24 cellular contexts compared by ENCODE assay signal in genomic region chr16:3478242-3478925, GRCh38. TPM values are rescaled to one million over a fixed set of nuclear protein-coding genes. Genes with fewer than 3 reads are reported as not detected.
DNase-seq lines count a peak whose midpoint lies in the region; ATAC-seq, FAIRE-seq and TF ChIP-seq lines count a peak whose summit lies in the region.
"Had no signal": no experiment of that assay in that cellular context is flagged by ENCODE, and none has a peak within 500 bp of the region (broad histone marks: within the 10 kb centered on the region; RNA-seq: fewer than 3 reads in every experiment).

No MANE protein-coding gene starts in this region.

- no peak overlapping the region for H3K4ac ChIP-seq in mesendoderm (ENCODE audit: low read depth, low read length)

- no peak for TF ChIP-seq CTCF in WTC11 (IDR thresholded peaks at IDR 0.05)
- TF ChIP-seq CTCF in psoas muscle (IDR thresholded peaks at IDR 0.05): no peak
- TF ChIP-seq CTCF in MM.1S (IDR thresholded peaks at IDR 0.05; ENCODE audit: low read length): no peak

- H3K4me3 Mint-ChIP-seq in WTC11: no peak overlapping the region
- H3K4me3 Mint-ChIP-seq: brain; natural killer cell treated with Interleukin-12 subunit alpha and Interleukin-12 subunit beta and Interleukin-15 and Interleukin-18, amount 100 ng/mL, for 72 hours; T-helper 1 cell treated with Interleukin-12 subunit alpha and Interleukin-12 subunit beta and Interleukin-4 antibody, amounts not matched to agents 30 μg/mL and 1 μg/mL, for 36 hours had no signal

- H3K27me3 ChIP-seq in H7 (ENCODE audit: control insufficient read depth, insufficient read depth, low read length) (no peaks in the 10 kb centered on the region), mesendoderm (ENCODE audit: insufficient read depth, low read length, poor library complexity) (no peaks in the 10 kb centered on the region), psoas muscle (ENCODE audit: insufficient read depth in 3 of 3, low read length in 2 of 3) (no peaks in the 10 kb centered on the region), MM.1S (replicated peaks; ENCODE audit: insufficient read depth, low read length) (no peaks in the 10 kb centered on the region), small intestine (ENCODE audit: control insufficient read depth in 2 of 2, insufficient read depth in 2 of 2, low read length in 2 of 2) (no peaks in the 10 kb centered on the region)
- H3K27me3 ChIP-seq: adrenal gland, stomach, tibial artery had no signal

- H3K27me3 Mint-ChIP-seq in WTC11 (ENCODE audit: low read depth): no peaks in the 10 kb centered on the region
- H3K27me3 Mint-ChIP-seq: brain; natural killer cell treated with Interleukin-12 subunit alpha and Interleukin-12 subunit beta and Interleukin-15 and Interleukin-18, amount 100 ng/mL, for 72 hours had no signal

- POLR2A ChIA-PET in WTC11 (lab: Charles Lee): no interaction called here

- peak; percentile 19 for DNase-seq in H7
- DNase-seq in WTC11 (ENCODE audit: low spot score): no peak
- peak; percentile 50 for DNase-seq in mesendoderm
- no peak for DNase-seq in psoas muscle
- no peak for DNase-seq in MM.1S
- no peak for DNase-seq in small intestine
- DNase-seq: activated CD4-positive, CD25-positive, alpha-beta regulatory T cell treated with anti-CD3 and anti-CD28 coated beads, Interleukin-2, amount 50 U/mL, for 72 hours; activated CD8-positive, alpha-beta memory T cell treated with anti-CD3 and anti-CD28 coated beads for 24 hours; activated naive CD4-positive, alpha-beta T cell; adrenal gland; C1 segment of cervical spinal cord; Caco-2; NCI-H1436 treated with DMSO at 0.1 percent for 48 hours; NCI-H2107; NCI-H774; RPMI8226; stomach; tibial artery had no signal

- no peak overlapping the region for H3K23ac ChIP-seq in mesendoderm (ENCODE audit: low read length)

- no peaks in the 10 kb centered on the region for H3K9me2 ChIP-seq in MM.1S (replicated peaks; ENCODE audit: insufficient read depth, low read length)

- H2BK15ac ChIP-seq in mesendoderm (replicated peaks; ENCODE audit: low read depth): no peak overlapping the region

- H3K18ac ChIP-seq in mesendoderm (ENCODE audit: low read length): no peak overlapping the region

- H3K36me3 ChIP-seq in H7 (replicated peaks; ENCODE audit: control insufficient read depth, insufficient read depth, low read length) (peaks cover 9% of the 10 kb centered on the region), mesendoderm (ENCODE audit: control insufficient read depth, insufficient read depth, low read length) (peaks cover 9% of the 10 kb centered on the region), psoas muscle (ENCODE audit: insufficient read depth in 1 of 2, low read depth in 1 of 2) (peaks cover 9 to 44% of the 10 kb centered on the region in 2 donors), MM.1S (replicated peaks; ENCODE audit: insufficient read depth, low read length) (no peaks in the 10 kb centered on the region), small intestine (ENCODE audit: control insufficient read depth in 2 of 2, insufficient read depth in 2 of 2, low read length in 2 of 2) (peaks cover 8 to 13% of the 10 kb centered on the region in 2 donors)

- H3K4me2 ChIP-seq in mesendoderm (ENCODE audit: low read length) (no peak overlapping the region), MM.1S (ENCODE audit: low read depth, low read length) (no peak overlapping the region)

- CTCF ChIA-PET in WTC11 (lab: Charles Lee): no interaction called here

- no peak overlapping the region for H2BK5ac ChIP-seq in mesendoderm (ENCODE audit: low read length)

- H3K79me1 ChIP-seq in mesendoderm (ENCODE audit: low read length): peaks cover 19% of the 10 kb centered on the region

- H3K9me3 ChIP-seq in psoas muscle: no peaks in the 10 kb centered on the region
- no peaks in the 10 kb centered on the region for H3K9me3 ChIP-seq in MM.1S (replicated peaks; ENCODE audit: insufficient read depth, low read length)
- H3K9me3 ChIP-seq in small intestine (ENCODE audit: control insufficient read depth, low read depth): no peaks in the 10 kb centered on the region
- H3K9me3 ChIP-seq: adrenal gland, Caco-2, stomach, tibial artery had no signal

- H4K20me1 ChIP-seq in MM.1S (ENCODE audit: insufficient read depth, low read length): no peaks in the 10 kb centered on the region

- intact Hi-C loops in psoas muscle (cut with DNase I): no loop called here

- H3K79me2 ChIP-seq in mesendoderm (ENCODE audit: control insufficient read depth, insufficient read depth, low read length) (peaks cover 9% of the 10 kb centered on the region), MM.1S (ENCODE audit: low read length) (peaks cover 43% of the 10 kb centered on the region)

- H3K4me1 ChIP-seq in mesendoderm (ENCODE audit: control insufficient read depth, low read depth, low read length) (peaks cover 5% of the 10 kb centered on the region), psoas muscle (peaks cover 25% of the 10 kb centered on the region), MM.1S (ENCODE audit: low read length) (no peaks in the 10 kb centered on the region), small intestine (ENCODE audit: control insufficient read depth in 2 of 2, insufficient read depth in 1 of 2, low read depth in 1 of 2, low read length in 1 of 2) (peaks cover 0 to 3% of the 10 kb centered on the region in 2 donors)
- H3K4me1 ChIP-seq: Caco-2 had no signal

- H4K8ac ChIP-seq in mesendoderm (ENCODE audit: low read depth, low read length): no peak overlapping the region

- no peaks in the 10 kb centered on the region for H3K9me3 Mint-ChIP-seq in WTC11
- H3K9me3 Mint-ChIP-seq: brain; natural killer cell treated with Interleukin-12 subunit alpha and Interleukin-12 subunit beta and Interleukin-15 and Interleukin-18, amount 100 ng/mL, for 72 hours; T-helper 1 cell treated with Interleukin-12 subunit alpha and Interleukin-12 subunit beta and Interleukin-4 antibody, amounts not matched to agents 30 μg/mL and 1 μg/mL, for 36 hours had no signal

- peak overlapping the region; percentile 69; the same call in 1 of the 2 replicates for H3K27ac Mint-ChIP-seq in WTC11
- H3K27ac Mint-ChIP-seq: T-helper 1 cell treated with Interleukin-12 subunit alpha and Interleukin-12 subunit beta and Interleukin-4 antibody, amounts not matched to agents 30 μg/mL and 1 μg/mL, for 36 hours had no signal

- H3K4me1 Mint-ChIP-seq in WTC11: peaks cover 10% of the 10 kb centered on the region
- H3K4me1 Mint-ChIP-seq: brain had no signal

- peaks cover 33% of the 10 kb centered on the region for H3K36me3 Mint-ChIP-seq in WTC11

- H3F3A ChIP-seq in MM.1S (ENCODE audit: insufficient read depth, low read length): no peaks in the 10 kb centered on the region

- H2AK5ac ChIP-seq in mesendoderm (ENCODE audit: low read length): no peak overlapping the region

- H4K5ac ChIP-seq in mesendoderm (ENCODE audit: low read length): no peak overlapping the region

- no peak overlapping the region for H3K56ac ChIP-seq in mesendoderm (ENCODE audit: low read length)

- ATAC-seq in WTC11 (no peak), psoas muscle (peak in 3 of 4 donors; percentile 50 to 68 (median 64)), HG02938 (IDR thresholded peaks at IDR 0.05; ENCODE audit: unreplicated experiment) (no peak)
- ATAC-seq: natural killer cell treated with Interleukin-12 subunit alpha and Interleukin-12 subunit beta and Interleukin-15 and Interleukin-18, amount 100 ng/mL, for 72 hours had no signal

- H2BK120ac ChIP-seq in mesendoderm (ENCODE audit: low read depth, low read length): no peak overlapping the region

- no peak for FAIRE-seq in small intestine (lab: Jason Lieb, UNC)

- H3K4me3 ChIP-seq in H7 (ENCODE audit: insufficient read depth, low read depth, low read length): no peak overlapping the region
- no peak overlapping the region for H3K4me3 ChIP-seq in mesendoderm (ENCODE audit: low read length)
- H3K4me3 ChIP-seq in psoas muscle: no peak overlapping the region
- no peak overlapping the region for H3K4me3 ChIP-seq in MM.1S (ENCODE audit: low read length)
- no peak overlapping the region for H3K4me3 ChIP-seq in small intestine (ENCODE audit: low read depth in 1 of 2, low read length in 2 of 2)
- H3K4me3 ChIP-seq: adrenal gland, stomach, tibial artery had no signal

- H3K27ac ChIP-seq in mesendoderm (ENCODE audit: low read depth, low read length) (no peak overlapping the region), psoas muscle (peak overlapping the region; percentile 18), MM.1S (ENCODE audit: low read length) (no peak overlapping the region), small intestine (ENCODE audit: low read depth in 1 of 2, low read length in 1 of 2) (no peak overlapping the region)
- H3K27ac ChIP-seq: adrenal gland, stomach, tibial artery had no signal

- no CpG with 5 or more reads among the region's 11 CpGs for WGBS in mesendoderm (ENCODE audit: extremely low coverage, insufficient coverage, low lambda C conversion rate)
- WGBS in psoas muscle, 3 donors: 37 to 72% (median 44%) methylated on average over 11 of the region's 11 CpGs
- 78 to 86% (median 82%) methylated on average over 11 of the region's 11 CpGs for WGBS in small intestine, 3 donors

- no peak overlapping the region for H3K9ac ChIP-seq in mesendoderm (ENCODE audit: low read length)
- no peak overlapping the region for H3K9ac ChIP-seq in MM.1S (ENCODE audit: low read length)

- H2AFZ ChIP-seq in MM.1S (ENCODE audit: low read length): no peak overlapping the region

RNA-seq across cellular contexts. Expression of gene C16orf90, which starts 16.9 kb away (rescaled TPM):
- not detected in 2 replicates for total RNA-seq in H7 (2014; rRNA removed; shearing (Covaris generic))
- not detected in 3 replicates for total RNA-seq in WTC11 (2021)
- not detected for polyA plus RNA-seq in mesendoderm (2013, experiment 1 of 2)
- polyA plus RNA-seq in mesendoderm (2013, experiment 2 of 2): not detected
- not detected for total RNA-seq in psoas muscle
- not detected for polyA plus RNA-seq in psoas muscle
- not detected for polyA plus RNA-seq in small intestine
- total RNA-seq: adrenal gland; Caco-2; chondrocyte; liver; natural killer cell treated with Interleukin-12 subunit alpha and Interleukin-12 subunit beta and Interleukin-15 and Interleukin-18, amount 100 ng/mL, for 72 hours; stomach had no signal
- polyA plus RNA-seq: adrenal gland, liver, stomach had no signal

RNA-seq across cellular contexts. Expression of gene CLUAP1, which starts 22.4 kb away (rescaled TPM):
- total RNA-seq in H7 (2014; rRNA removed; shearing (Covaris generic)): 8.5 and 11.9 TPM in 2 replicates
- total RNA-seq in WTC11 (2021) (11.1 to 13.7 TPM (median 12.6 TPM) in 3 replicates), psoas muscle (10 to 100 TPM; 16.7 to 19.5 (median 17.9) TPM)
- polyA plus RNA-seq in mesendoderm (2013, experiment 1 of 2): 5.8 TPM
- 5.9 TPM for polyA plus RNA-seq in mesendoderm (2013, experiment 2 of 2)
- polyA plus RNA-seq in psoas muscle (10 to 100 TPM in 1 of 3 donors, 1 to 10 TPM in 2; 7.4 to 17.3 (median 8.2) TPM), small intestine (10 to 100 TPM in 1 of 3 donors, 1 to 10 TPM in 2; 3.6 to 10.6 (median 4.6) TPM)

RNA-seq across cellular contexts. Expression of gene NAA60, which starts 34.9 kb away (rescaled TPM):
- 11.0 and 12.6 TPM in 2 replicates for total RNA-seq in H7 (2014; rRNA removed; shearing (Covaris generic))
- total RNA-seq in WTC11 (2021) (44.8 to 50.3 TPM (median 46.4 TPM) in 3 replicates), psoas muscle (10 to 100 TPM; 17.9 to 20.1 (median 19.0) TPM)
- 68.1 TPM for polyA plus RNA-seq in mesendoderm (2013, experiment 1 of 2)
- 67.0 TPM for polyA plus RNA-seq in mesendoderm (2013, experiment 2 of 2)
- polyA plus RNA-seq in psoas muscle (10 to 100 TPM; 20.9 to 29.3 (median 23.4) TPM), small intestine (100 to 1,000 TPM in 1 of 3 donors, 10 to 100 TPM in 2; 51.2 to 102 (median 69.2) TPM)

RNA-seq across cellular contexts. Expression of gene ZNF597, which starts 35.1 kb away (rescaled TPM):
- total RNA-seq in H7 (2014; rRNA removed; shearing (Covaris generic)): 1.5 and 1.9 TPM in 2 replicates
- 1.3 to 2.2 TPM (median 1.4 TPM) in 3 replicates for total RNA-seq in WTC11 (2021)
- polyA plus RNA-seq in mesendoderm (2013, experiment 1 of 2): 1.5 TPM
- polyA plus RNA-seq in mesendoderm (2013, experiment 2 of 2): 1.3 TPM
- total RNA-seq in psoas muscle: 1 to 10 TPM in 3 of 4 donors, under 1 TPM in 1; 0.79 to 1.3 (median 1.2) TPM
- polyA plus RNA-seq in psoas muscle: 1 to 10 TPM in 1 of 3 donors, under 1 TPM in 2; 0.63 to 1.7 (median 0.98) TPM
- polyA plus RNA-seq in small intestine: under 1 TPM; 0.45 to 0.95 (median 0.81) TPM

Comparison
In these comparisons a context has a peak if more than half of its experiments do, and no peak if none do; other contexts are left out.
1. DNase-seq: peak in H7 (single experiment) and mesendoderm (single experiment); none in WTC11 (single experiment), psoas muscle (0 of 2), MM.1S (single experiment) and small intestine (single experiment).
2. ATAC-seq: peak in psoas muscle (3 of 4); none in WTC11 (single experiment) and HG02938 (single experiment).